Comparison of ENCODE assay signal across 9 cellular contexts in genomic region chr5:151086192-151086869, GRCh38. TPM values are rescaled to one million over a fixed set of nuclear protein-coding genes. Genes with fewer than 3 reads are reported as not detected.
DNase-seq lines count a peak whose midpoint lies in the region; ATAC-seq and TF ChIP-seq lines count a peak whose summit lies in the region.
"Had no signal": no experiment of that assay in that cellular context is flagged by ENCODE, and none has a peak within 500 bp of the region (broad histone marks: within the 10 kb centered on the region; RNA-seq: fewer than 3 reads in every experiment).

No MANE protein-coding gene starts in this region.

- H3K4me2 ChIP-seq in Loucy (ENCODE audit: low read depth, low read length, poor library complexity, severe bottlenecking), result peak overlapping the region; percentile 31

- peak overlapping the region; percentile 73 to 95 (median 87) for H3K4me3 Mint-ChIP-seq in CD4-positive, CD25-positive, alpha-beta regulatory T cell
- H3K4me3 Mint-ChIP-seq in central memory CD8-positive, alpha-beta T cell, result peak overlapping the region; percentile 75

- TF ChIP-seq CTCF in Loucy (conservative IDR thresholded peaks at IDR 0.05; ENCODE audit: low read length), result no peak
- no peak for TF ChIP-seq CTCF in neutrophil (IDR thresholded peaks at IDR 0.05)

- peak overlapping the region; percentile 88 to 95 (median 89) for H3K27ac Mint-ChIP-seq in CD4-positive, CD25-positive, alpha-beta regulatory T cell
- H3K27ac Mint-ChIP-seq in central memory CD8-positive, alpha-beta T cell (ENCODE audit: low read depth), result peak overlapping the region; percentile 68

- no peaks in the 10 kb centered on the region for H3K9me2 ChIP-seq in Loucy (replicated peaks; ENCODE audit: low read depth, low read length)

- H3K27me3 Mint-ChIP-seq in CD4-positive, CD25-positive, alpha-beta regulatory T cell, result no peaks in the 10 kb centered on the region
- H3K27me3 Mint-ChIP-seq in central memory CD8-positive, alpha-beta T cell, result no peaks in the 10 kb centered on the region

- H4K20me1 ChIP-seq in Loucy (ENCODE audit: insufficient read depth, low read length, poor library complexity, severe bottlenecking), result no peaks in the 10 kb centered on the region

- H3K27me3 ChIP-seq in CD4-positive, CD25-positive, alpha-beta regulatory T cell (ENCODE audit: control insufficient read depth, insufficient read depth, low read length), result no peaks in the 10 kb centered on the region
- H3K27me3 ChIP-seq in Loucy (ENCODE audit: insufficient read depth, low read length, poor library complexity, severe bottlenecking) (no peaks in the 10 kb centered on the region), neutrophil (no peaks in the 10 kb centered on the region)

- H3K79me2 ChIP-seq in Loucy (ENCODE audit: insufficient read depth, low read length), result peaks cover 20% of the 10 kb centered on the region

- no peaks in the 10 kb centered on the region for H3K36me3 Mint-ChIP-seq in CD4-positive, CD25-positive, alpha-beta regulatory T cell
- H3K36me3 Mint-ChIP-seq in central memory CD8-positive, alpha-beta T cell (ENCODE audit: insufficient read depth), result peaks cover 18% of the 10 kb centered on the region

- no peak for ATAC-seq in CD4-positive, CD25-positive, alpha-beta regulatory T cell (ENCODE audit: low read depth in 2 of 2)
- no peak for ATAC-seq in central memory CD8-positive, alpha-beta T cell (replicated peaks; ENCODE audit: extremely low read depth, poor library complexity, severe bottlenecking)
- no peak for ATAC-seq in GM18502 (IDR thresholded peaks at IDR 0.05; ENCODE audit: poor library complexity, unreplicated experiment)
- ATAC-seq in GM19328 (IDR thresholded peaks at IDR 0.05; ENCODE audit: unreplicated experiment), result no peak

- H3K4me1 ChIP-seq in CD4-positive, CD25-positive, alpha-beta regulatory T cell (ENCODE audit: control insufficient read depth, insufficient read depth, low read length, poor library complexity, severe bottlenecking), result peaks cover 62% of the 10 kb centered on the region
- H3K4me1 ChIP-seq in Loucy (ENCODE audit: insufficient read depth, low read length, poor library complexity, severe bottlenecking), result peaks cover 33% of the 10 kb centered on the region
- peaks cover 46 to 61% of the 10 kb centered on the region in 2 experiments for H3K4me1 ChIP-seq in neutrophil (ENCODE audit: control insufficient read depth in 1 of 2, insufficient read depth in 1 of 2, low read depth in 1 of 2, low read length in 1 of 2)

- no peak overlapping the region for H2AFZ ChIP-seq in Loucy (ENCODE audit: low read length)

- H3K9me3 ChIP-seq in CD4-positive, CD25-positive, alpha-beta regulatory T cell (ENCODE audit: control insufficient read depth in 2 of 2, low read length in 2 of 2), result no peaks in the 10 kb centered on the region
- H3K9me3 ChIP-seq in Loucy (ENCODE audit: insufficient read depth, low read depth, low read length), result no peaks in the 10 kb centered on the region
- no peaks in the 10 kb centered on the region for H3K9me3 ChIP-seq in neutrophil

- H3K27ac ChIP-seq in CD4-positive, CD25-positive, alpha-beta regulatory T cell (ENCODE audit: insufficient read depth, low read length, poor library complexity, severe bottlenecking), result peak overlapping the region; percentile 88
- H3K27ac ChIP-seq in neutrophil, result peak overlapping the region; percentile 69

- peak overlapping the region; percentile 56 for H3K9ac ChIP-seq in Loucy (ENCODE audit: low read depth, low read length, poor library complexity, severe bottlenecking)

- no peak for DNase-seq in CD4-positive, CD25-positive, alpha-beta regulatory T cell
- no peak for DNase-seq in central memory CD8-positive, alpha-beta T cell (ENCODE audit: low spot score in 2 of 2)
- no peak for DNase-seq in SKM-1 (lab: John Stamatoyannopoulos, UW; ENCODE audit: unreplicated experiment)
- DNase-seq in HuH-7 (ENCODE audit: low spot score), result no peak
- DNase-seq: NCI-H69 had no signal

- H3F3A ChIP-seq in Loucy (ENCODE audit: low read depth), result no peaks in the 10 kb centered on the region

- H3K9me3 Mint-ChIP-seq in CD4-positive, CD25-positive, alpha-beta regulatory T cell, result no peaks in the 10 kb centered on the region
- H3K9me3 Mint-ChIP-seq in central memory CD8-positive, alpha-beta T cell, result no peaks in the 10 kb centered on the region

- peaks cover 19 to 65% (median 48%) of the 10 kb centered on the region in 4 donors for H3K4me1 Mint-ChIP-seq in CD4-positive, CD25-positive, alpha-beta regulatory T cell
- peaks cover 43% of the 10 kb centered on the region for H3K4me1 Mint-ChIP-seq in central memory CD8-positive, alpha-beta T cell

- H3K36me3 ChIP-seq in CD4-positive, CD25-positive, alpha-beta regulatory T cell (ENCODE audit: control insufficient read depth, insufficient read depth, low read length), result no peaks in the 10 kb centered on the region
- H3K36me3 ChIP-seq in Loucy (ENCODE audit: insufficient read depth, low read length) (no peaks in the 10 kb centered on the region), neutrophil (no peaks in the 10 kb centered on the region)

- peak overlapping the region; percentile 80 for H3K4me3 ChIP-seq in CD4-positive, CD25-positive, alpha-beta regulatory T cell (ENCODE audit: low read depth, low read length)
- H3K4me3 ChIP-seq in Loucy (ENCODE audit: low read length, poor library complexity, severe bottlenecking), result peak overlapping the region; percentile 11
- H3K4me3 ChIP-seq in neutrophil (ENCODE audit: low read depth in 1 of 2, low read length in 1 of 2), result peak overlapping the region in 1 of 2 experiments; percentile 15

RNA-seq across cellular contexts. Expression of gene TNIP1, which starts 5.5 kb away (rescaled TPM):
- total RNA-seq in CD4-positive, CD25-positive, alpha-beta regulatory T cell, result 259 TPM
- polyA plus RNA-seq in CD4-positive, CD25-positive, alpha-beta regulatory T cell, result 10 to 100 TPM; 46.9 to 71.5 (median 59.8) TPM
